In genomic region chr4:145938618-145939177, GRCh38 we compare ENCODE assay signal across 1 cellular context.
TF ChIP-seq lines count a peak whose summit lies in the region.

TSS of gene ZNF827 (minus strand) at chr4:145938823. CDS start at chr4:145938407, 416 bp downstream.

TF ChIP-seq in HEK293, 187 proteins besides CTCF, POLR2A, EP300 and RAD21 (continued from another document):
- no peak for TF ChIP-seq ZBTB6 (tag by site-specific recombination; IDR thresholded peaks at IDR 0.05)
- TF ChIP-seq ZNF433 (tag by site-specific recombination; IDR thresholded peaks at IDR 0.05; ENCODE audit: low read depth): no peak
- TF ChIP-seq PRDM1 (tag by site-specific recombination; IDR thresholded peaks at IDR 0.05): peak; percentile 99
- no peak for TF ChIP-seq ZNF548 (tag by site-specific recombination; IDR thresholded peaks at IDR 0.05)
- TF ChIP-seq ZFP41 (tag by site-specific recombination; IDR thresholded peaks at IDR 0.05; ENCODE audit: borderline replicate concordance): no peak
- peak; percentile 91 for TF ChIP-seq SP7 (tag by site-specific recombination; IDR thresholded peaks at IDR 0.05)
- TF ChIP-seq ZBTB20 (tag by site-specific recombination; IDR thresholded peaks at IDR 0.05): peak; percentile 92
- TF ChIP-seq ZNF23 (tag by site-specific recombination; IDR thresholded peaks at IDR 0.05; ENCODE audit: borderline replicate concordance): no peak
- TF ChIP-seq ZNF776 (tag by site-specific recombination; IDR thresholded peaks at IDR 0.05; ENCODE audit: borderline replicate concordance): no peak
- no peak for TF ChIP-seq ZNF645 (tag by site-specific recombination; IDR thresholded peaks at IDR 0.05)
- no peak for TF ChIP-seq ZNF544 (tag by site-specific recombination; IDR thresholded peaks at IDR 0.05)
- TF ChIP-seq HOXD13 (CRISPR knock-in tag; IDR thresholded peaks at IDR 0.05; ENCODE audit: borderline replicate concordance): no peak
- TF ChIP-seq ZNF692 (tag by site-specific recombination; IDR thresholded peaks at IDR 0.05): peak; percentile 79
- no peak for TF ChIP-seq ZNF311 (tag by site-specific recombination; IDR thresholded peaks at IDR 0.05; ENCODE audit: borderline replicate concordance)
- TF ChIP-seq ZNF529 (tag by site-specific recombination; IDR thresholded peaks at IDR 0.05; ENCODE audit: insufficient replicate concordance): no peak
- peak; percentile 58 for TF ChIP-seq ZBTB11 (tag by site-specific recombination; conservative IDR thresholded peaks at IDR 0.05; ENCODE audit: low read depth)
- no peak for TF ChIP-seq ZNF132 (tag by site-specific recombination; IDR thresholded peaks at IDR 0.05; ENCODE audit: borderline replicate concordance)
- TF ChIP-seq ZNF830 (tag by site-specific recombination; IDR thresholded peaks at IDR 0.05; ENCODE audit: low read depth): no peak
- no peak; the same call in 1 of the 2 replicates for TF ChIP-seq ZNF664 (tag by site-specific recombination; IDR thresholded peaks at IDR 0.05)
- TF ChIP-seq MZF1 (tag by site-specific recombination; IDR thresholded peaks at IDR 0.05; ENCODE audit: borderline replicate concordance): peak; percentile 27; the same call in 1 of the 2 replicates
- TF ChIP-seq ZFP69B (tag by site-specific recombination; IDR thresholded peaks at IDR 0.05): peak; percentile 79; the same call in 1 of the 2 replicates
- TF ChIP-seq ZNF274 (IDR thresholded peaks at IDR 0.05; ENCODE audit: low read length): no peak
- no peak for TF ChIP-seq ZNF274 (tag by site-specific recombination; IDR thresholded peaks at IDR 0.05; ENCODE audit: borderline replicate concordance)
- no peak for TF ChIP-seq ZNF48 (tag by site-specific recombination; IDR thresholded peaks at IDR 0.05)
- TF ChIP-seq GLI4 (tag by site-specific recombination; IDR thresholded peaks at IDR 0.05): peak; percentile 93
- TF ChIP-seq ZNF302 (tag by site-specific recombination; IDR thresholded peaks at IDR 0.05; ENCODE audit: low read depth): peak; percentile 71; the same call in 1 of the 2 replicates
- TF ChIP-seq ZNF214 (tag by site-specific recombination; IDR thresholded peaks at IDR 0.05; ENCODE audit: borderline replicate concordance): no peak
- TF ChIP-seq ZFP37 (tag by site-specific recombination; IDR thresholded peaks at IDR 0.05): peak; percentile 42; the same call in 1 of the 2 replicates
- TF ChIP-seq ZNF610 (tag by site-specific recombination; IDR thresholded peaks at IDR 0.05; ENCODE audit: borderline replicate concordance): peak; percentile 80; the same call in 1 of the 2 replicates
- TF ChIP-seq ZNF677 (tag by site-specific recombination; IDR thresholded peaks at IDR 0.05): no peak
- 0 out of 2 replicates have a peak, but pooled peaks have one; percentile 16 for TF ChIP-seq ZIC2 (tag by site-specific recombination; IDR thresholded peaks at IDR 0.05)
- no peak for TF ChIP-seq ZNF239 (tag by site-specific recombination; IDR thresholded peaks at IDR 0.05)
- no peak for TF ChIP-seq TSHZ1 (tag by site-specific recombination; IDR thresholded peaks at IDR 0.05; ENCODE audit: borderline replicate concordance)
- no peak for TF ChIP-seq ZNF146 (tag by site-specific recombination; IDR thresholded peaks at IDR 0.05)
- TF ChIP-seq KLF17 (tag by site-specific recombination; IDR thresholded peaks at IDR 0.05): peak; percentile 47; the same call in 1 of the 2 replicates
- TF ChIP-seq KLF16 (tag by site-specific recombination; IDR thresholded peaks at IDR 0.05): peak; percentile 67; the same call in 1 of the 2 replicates
- no peak for TF ChIP-seq ZNF707 (tag by site-specific recombination; IDR thresholded peaks at IDR 0.05)
- no peak for TF ChIP-seq KLF8 (tag by site-specific recombination; IDR thresholded peaks at IDR 0.05)
- no peak for TF ChIP-seq TRIM28 (IDR thresholded peaks at IDR 0.05; ENCODE audit: borderline replicate concordance, low read length)
- TF ChIP-seq ZNF175 (tag by site-specific recombination; IDR thresholded peaks at IDR 0.05): no peak
